ENCODE assay signal across 21 cellular contexts in the genomic region with DNA sequence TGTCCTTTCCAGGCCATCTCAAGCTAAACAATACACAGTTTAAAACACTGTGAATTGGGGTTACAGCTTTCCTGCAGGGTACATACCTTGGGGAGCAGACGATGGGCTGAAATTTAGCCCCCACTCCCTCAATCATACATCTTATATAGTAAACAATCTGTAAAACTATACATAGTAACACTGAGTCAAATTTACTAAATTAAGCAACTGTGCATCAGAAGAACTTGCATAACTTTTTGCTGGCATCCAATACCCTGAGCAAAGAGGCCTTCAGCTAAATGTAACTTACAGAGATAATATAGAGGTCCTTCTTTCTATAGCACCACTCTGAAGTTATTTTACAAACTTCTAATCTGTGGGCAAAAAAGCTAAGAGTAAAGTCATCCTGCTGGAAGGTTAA.
"Had no signal": no experiment of that assay in that cellular context is flagged by ENCODE, and none has a peak within 500 bp of the region (broad histone marks: within the 10 kb centered on the region; RNA-seq: fewer than 3 reads in every experiment).

No MANE protein-coding gene starts in this region.

- H3K4me1 Mint-ChIP-seq: activated B cell treated with CpG ODN at 0.5 μM for 24 hours; activated CD4-positive, alpha-beta T cell treated with anti-CD3 and anti-CD28 coated beads, Interleukin-2, amount 10 ng/mL, durations not matched to agents 7 days and 5 days; T-helper 17 cell had no signal

- H3K27ac Mint-ChIP-seq: activated B cell treated with CpG ODN at 0.5 μM for 24 hours; activated CD4-positive, alpha-beta memory T cell treated with anti-CD3 and anti-CD28 coated beads for 36 hours; activated CD4-positive, alpha-beta T cell treated with anti-CD3 and anti-CD28 coated beads, Interleukin-2, amount 10 ng/mL, durations not matched to agents 7 days and 5 days; activated naive CD4-positive, alpha-beta T cell treated with anti-CD3 and anti-CD28 coated beads for 36 hours; activated naive CD8-positive, alpha-beta T cell; T-helper 17 cell had no signal

- DNase-seq: activated B cell treated with CpG ODN at 0.5 μM for 24 hours; activated CD4-positive, alpha-beta memory T cell treated with anti-CD3 and anti-CD28 coated beads for 36 hours; activated CD4-positive, alpha-beta T cell treated with anti-CD3 and anti-CD28 coated beads, Interleukin-2, amount 10 ng/mL, durations not matched to agents 7 days and 5 days; activated CD8-positive, alpha-beta memory T cell treated with anti-CD3 and anti-CD28 coated beads for 24 hours; activated gamma-delta T cell; activated naive CD4-positive, alpha-beta T cell treated with anti-CD3 and anti-CD28 coated beads for 36 hours; activated T-cell treated with anti-CD3 and anti-CD28 coated beads, Interleukin-2, amount 50 U/mL, for 4 hours; anterior cingulate cortex; Kasumi-1; KBM-7; NCI-H1092; NCI-H1417; NCI-H345; NCI-H510A; NCI-H526 treated with DMSO at 0.1 percent for 48 hours; NCI-H82; PC-3; SHP77; T-helper 17 cell; T-helper 9 cell had no signal

- H3K4me3 Mint-ChIP-seq: activated B cell treated with CpG ODN at 0.5 μM for 24 hours; activated CD4-positive, alpha-beta memory T cell treated with anti-CD3 and anti-CD28 coated beads for 36 hours; activated CD4-positive, alpha-beta T cell treated with anti-CD3 and anti-CD28 coated beads, Interleukin-2, amount 10 ng/mL, durations not matched to agents 7 days and 5 days; activated naive CD4-positive, alpha-beta T cell treated with anti-CD3 and anti-CD28 coated beads for 36 hours; activated naive CD8-positive, alpha-beta T cell; activated T-cell treated with anti-CD3 and anti-CD28 coated beads, Interleukin-2, amount 50 U/mL, for 4 hours; T-helper 17 cell had no signal

- H3K36me3 Mint-ChIP-seq: activated CD4-positive, alpha-beta memory T cell treated with anti-CD3 and anti-CD28 coated beads for 36 hours; activated naive CD8-positive, alpha-beta T cell had no signal

- H3K27me3 Mint-ChIP-seq: activated B cell treated with CpG ODN at 0.5 μM for 24 hours; activated CD4-positive, alpha-beta T cell treated with anti-CD3 and anti-CD28 coated beads, Interleukin-2, amount 10 ng/mL, durations not matched to agents 7 days and 5 days; activated naive CD8-positive, alpha-beta T cell; T-helper 17 cell had no signal

- ATAC-seq: activated T-cell treated with anti-CD3 and anti-CD28 coated beads, Interleukin-2, amount 50 U/mL, for 4 hours; PC-3; T-helper 17 cell had no signal

- H3K9me3 Mint-ChIP-seq: activated T-cell treated with anti-CD3 and anti-CD28 coated beads, Interleukin-2, amount 50 U/mL, for 4 hours had no signal
